ENCODE assay signal across 26 cellular contexts in genomic region chrX:5958523-5958922, GRCh38.
"Had no signal": no experiment of that assay in that cellular context is flagged by ENCODE, and none has a peak within 500 bp of the region (broad histone marks: within the 10 kb centered on the region; RNA-seq: fewer than 3 reads in every experiment).

No MANE protein-coding gene starts in this region.

- H3K36me3 ChIP-seq: left lung, prostate gland, right atrium auricular region, sigmoid colon, spleen, thoracic aorta, tibial nerve, upper lobe of left lung had no signal

- H3K4me3 ChIP-seq: left lung, prostate gland, right atrium auricular region, sigmoid colon, skin epidermis, spleen, thoracic aorta, tibial nerve, upper lobe of left lung had no signal

- H3K27me3 ChIP-seq: left lung, right atrium auricular region, sigmoid colon, spleen, tibial nerve, upper lobe of left lung had no signal

- H3K9me3 ChIP-seq: left lung, prostate gland, right atrium auricular region, sigmoid colon, spleen, thoracic aorta, tibial nerve, upper lobe of left lung had no signal

- H3K4me1 ChIP-seq: left lung, prostate gland, right atrium auricular region, sigmoid colon, spleen, tibial nerve, upper lobe of left lung had no signal

- ATAC-seq: effector memory CD8-positive, alpha-beta T cell; left cardiac atrium; left lung; naive thymus-derived CD8-positive, alpha-beta T cell; stimulated activated memory B cell treated with anti-CD40 and anti-IgM and Interleukin-4, amounts not matched to agents 10 μg/mL and 1 μg/mL and 100 μg/mL, for 72 hours; stimulated activated naive CD8-positive, alpha-beta T cell treated with anti-CD3 and anti-CD28 coated beads, Interleukin-15, Interleukin-2, amounts not matched to agents 100 U/mL and 50 U/mL, for 24 hours had no signal

- DNase-seq: cortex of kidney; effector memory CD8-positive, alpha-beta T cell; erythroblast; head of caudate nucleus; left cardiac atrium; left lung; mesenchymal stem cell; midbrain; naive thymus-derived CD8-positive, alpha-beta T cell; nephron progenitor cell; nucleus accumbens; sigmoid colon; spleen; stimulated activated CD4-positive, alpha-beta T cell treated with anti-CD3 and anti-CD28 coated beads, Interleukin-4, amount 100 ng/mL, for 4 hours; stimulated activated naive CD8-positive, alpha-beta T cell treated with anti-CD3 and anti-CD28 coated beads, Interleukin-15, Interleukin-2, amounts not matched to agents 100 U/mL and 50 U/mL, for 24 hours; substantia nigra; upper lobe of left lung had no signal

- H3K27ac ChIP-seq: left lung, prostate gland, right atrium auricular region, sigmoid colon, skin epidermis, spleen, thoracic aorta, tibial nerve, upper lobe of left lung had no signal

- FAIRE-seq: endometrium, frontal cortex, urothelium cell line had no signal
